ENCODE assay signal across 20 cellular contexts in the genomic region with DNA sequence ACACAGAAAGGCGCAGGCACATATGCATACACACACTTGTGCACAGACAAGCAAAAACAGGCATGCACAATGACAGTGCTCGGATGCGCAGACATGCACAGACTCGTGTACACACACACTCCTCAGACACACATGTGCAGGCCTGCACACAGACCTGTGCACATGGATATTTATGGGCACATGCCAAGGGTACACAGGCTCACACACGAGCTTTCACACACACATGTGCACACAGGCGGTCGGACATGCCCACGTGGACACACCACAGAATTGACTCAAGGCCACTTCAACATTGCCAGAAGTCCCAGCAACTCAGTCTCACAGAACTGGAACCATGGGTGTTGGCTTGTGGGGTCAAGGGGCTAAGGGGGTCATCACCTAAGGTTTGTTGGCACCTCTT.
DNase-seq lines count a peak whose midpoint lies in the region; ATAC-seq, FAIRE-seq and TF ChIP-seq lines count a peak whose summit lies in the region.
"Had no signal": no experiment of that assay in that cellular context is flagged by ENCODE, and none has a peak within 500 bp of the region (broad histone marks: within the 10 kb centered on the region; RNA-seq: fewer than 3 reads in every experiment).

No MANE protein-coding gene starts in this region.

- H2BK5ac ChIP-seq in H1 (ENCODE audit: low read depth, low read length): no peak overlapping the region

- H3K36me3 ChIP-seq in HepG2 (replicated peaks in 1 of 2; ENCODE audit: control insufficient read depth in 1 of 2, insufficient read depth in 2 of 2, low read length in 2 of 2): no peaks in the 10 kb centered on the region
- no peaks in the 10 kb centered on the region for H3K36me3 ChIP-seq in right lobe of liver
- H3K36me3 ChIP-seq in H1 (ENCODE audit: control insufficient read depth in 2 of 4, insufficient read depth in 4 of 4, low read length in 3 of 4): no peaks in the 10 kb centered on the region
- H3K36me3 ChIP-seq in adrenal gland (replicated peaks in 1 of 2): no peaks in the 10 kb centered on the region
- H3K36me3 ChIP-seq: BLaER1 had no signal

- H2AK5ac ChIP-seq in H1 (ENCODE audit: low read depth, low read length): no peak overlapping the region

- no peak overlapping the region for H3K9ac ChIP-seq in HepG2 (ENCODE audit: insufficient read depth, low read depth, low read length)
- no peak overlapping the region for H3K9ac ChIP-seq in H1 (replicated peaks in 1 of 4; ENCODE audit: extremely low read depth in 1 of 4, low read depth in 3 of 4, low read length in 3 of 4)
- H3K9ac ChIP-seq: BLaER1 had no signal

- H3K18ac ChIP-seq in H1 (ENCODE audit: extremely low read depth, low read length): no peak overlapping the region

- no peaks in the 10 kb centered on the region for H3K9me3 Mint-ChIP-seq in progenitor cell of endocrine pancreas (ENCODE audit: low read depth)
- H3K9me3 Mint-ChIP-seq: CD8-positive, alpha-beta T cell; H9 had no signal

- POLR2A ChIA-PET in HepG2 (lab: Yijun Ruan, JAX) (no interaction called here), H1 (lab: Charles Lee; ENCODE audit: partially characterized antibody) (no interaction called here)

- H2BK20ac ChIP-seq in H1 (ENCODE audit: low read length): no peak overlapping the region

- H4K20me1 ChIP-seq in HepG2 (ENCODE audit: insufficient read depth, low read length) (no peaks in the 10 kb centered on the region), H1 (replicated peaks in 1 of 2; ENCODE audit: control insufficient read depth in 1 of 2, insufficient read depth in 2 of 2, low read length in 2 of 2) (no peaks in the 10 kb centered on the region)
- H4K20me1 ChIP-seq: BLaER1 had no signal

- no peak overlapping the region for H3K23ac ChIP-seq in H1 (ENCODE audit: insufficient read length)

- H3K27ac ChIP-seq in HepG2 (ENCODE audit: extremely low read length, insufficient read depth, low read length) (no peak overlapping the region), right lobe of liver (no peak overlapping the region), H1 (ENCODE audit: low read depth, low read length) (no peak overlapping the region), adrenal gland (no peak overlapping the region)
- H3K27ac ChIP-seq: 22Rv1, BLaER1, HL-60 had no signal

- no peak overlapping the region for H2AFZ ChIP-seq in HepG2 (ENCODE audit: low read length)
- H2AFZ ChIP-seq in H1 (ENCODE audit: low read length): no peak overlapping the region

- H3K27me3 ChIP-seq in HepG2 (ENCODE audit: control insufficient read depth in 1 of 2, insufficient read depth in 2 of 2, low read length in 2 of 2) (peaks cover 0 to 26% of the 10 kb centered on the region in 2 experiments; a peak in 1 of 5 replicates), right lobe of liver (no peaks in the 10 kb centered on the region), H1 (replicated peaks in 1 of 4; ENCODE audit: control insufficient read depth in 3 of 4, extremely low read depth in 1 of 4, insufficient read depth in 3 of 4, low read length in 3 of 4) (no peaks in the 10 kb centered on the region), adrenal gland (no peaks in the 10 kb centered on the region)
- H3K27me3 ChIP-seq: BLaER1 had no signal

- peaks cover 3% of the 10 kb centered on the region for H3K4me1 Mint-ChIP-seq in progenitor cell of endocrine pancreas (ENCODE audit: low read depth)

- no peak overlapping the region for H4K5ac ChIP-seq in H1 (ENCODE audit: insufficient read length, low read depth, low read length)

- H3K4ac ChIP-seq in H1 (replicated peaks; ENCODE audit: insufficient read length, low read depth, low read length): no peak overlapping the region

- TF ChIP-seq CTCF in HepG2 (CRISPR knock-in tag; IDR thresholded peaks at IDR 0.05) (no peak), right lobe of liver (IDR thresholded peaks at IDR 0.05) (no peak), H1 (IDR thresholded peaks at IDR 0.05; ENCODE audit: control extremely low read depth in 1 of 3, insufficient read depth in 1 of 3, low read depth in 1 of 3, low read length in 3 of 3) (no peak), progenitor cell of endocrine pancreas (IDR thresholded peaks at IDR 0.05; ENCODE audit: unreplicated experiment) (no peak), adrenal gland (IDR thresholded peaks at IDR 0.05) (no peak)

- DNase-seq in HepG2 (ENCODE audit: low spot score) (no peak), right lobe of liver (no peak), H1 (ENCODE audit: low read depth in 1 of 2, low spot score in 2 of 2) (no peak), progenitor cell of endocrine pancreas (ENCODE audit: low spot score, unreplicated experiment) (no peak), adrenal gland (no peak)
- no peak for DNase-seq in stimulated activated CD4-positive, alpha-beta T cell treated with anti-CD3 and anti-CD28 coated beads, Interleukin-4, amount 100 ng/mL, for 24 hours
- DNase-seq: CD8-positive, alpha-beta T cell; DND-41; EL; GOT3; H9; KBM-7 had no signal

- H3K9me3 ChIP-seq in HepG2 (ENCODE audit: low read length): no peaks in the 10 kb centered on the region
- H3K9me3 ChIP-seq in right lobe of liver: no peaks in the 10 kb centered on the region
- no peaks in the 10 kb centered on the region for H3K9me3 ChIP-seq in H1 (ENCODE audit: insufficient read depth in 2 of 2, low read depth in 1 of 2, low read length in 1 of 2)
- H3K9me3 ChIP-seq in adrenal gland (replicated peaks in 1 of 3): no peaks in the 10 kb centered on the region
- H3K9me3 ChIP-seq: BLaER1 had no signal

- no peaks in the 10 kb centered on the region for H3K36me3 Mint-ChIP-seq in progenitor cell of endocrine pancreas (ENCODE audit: insufficient read depth)
- H3K36me3 Mint-ChIP-seq: CD8-positive, alpha-beta T cell; IgD-negative memory B cell had no signal

- H3K79me1 ChIP-seq in H1 (ENCODE audit: low read depth, low read length): no peaks in the 10 kb centered on the region

- intact Hi-C loops in HepG2 (cut with micrococcal nuclease; ENCODE audit: unreplicated experiment): no loop called here
- intact Hi-C loops in right lobe of liver (cut with DNase I): no loop called here
- intact Hi-C loops in adrenal gland (cut with DNase I): no loop called here

- H3K4me3 ChIP-seq in HepG2 (replicated peaks in 1 of 3; ENCODE audit: insufficient read depth in 1 of 3, low read depth in 2 of 3, low read length in 3 of 3): no peak overlapping the region
- no peak overlapping the region for H3K4me3 ChIP-seq in right lobe of liver
- H3K4me3 ChIP-seq in H1 (ENCODE audit: extremely low read depth in 1 of 4, insufficient read depth in 2 of 4, low read depth in 3 of 4, low read length in 4 of 4): no peak overlapping the region
- H3K4me3 ChIP-seq in adrenal gland: no peak overlapping the region
- H3K4me3 ChIP-seq: BLaER1, GM12878 had no signal

- ATAC-seq in HepG2 (no peak), right lobe of liver (no peak), HG02885 (IDR thresholded peaks at IDR 0.05; ENCODE audit: poor library complexity, unreplicated experiment) (no peak), GM21367 (IDR thresholded peaks at IDR 0.05; ENCODE audit: unreplicated experiment) (no peak)
- ATAC-seq: CD8-positive, alpha-beta T cell; GM12878 had no signal

- H3K27me3 Mint-ChIP-seq in progenitor cell of endocrine pancreas: peaks cover under 1% of the 10 kb centered on the region

- no peak overlapping the region for H3K14ac ChIP-seq in H1 (ENCODE audit: insufficient read length)

- no peak overlapping the region for H3K4me2 ChIP-seq in HepG2 (ENCODE audit: low read depth, low read length)
- H3K4me2 ChIP-seq in H1 (ENCODE audit: insufficient read depth in 1 of 2, low read depth in 2 of 2, low read length in 2 of 2): no peak overlapping the region
- H3K4me2 ChIP-seq: BLaER1 had no signal

- no peak overlapping the region for H4K91ac ChIP-seq in H1 (replicated peaks; ENCODE audit: insufficient read length, low read length)

- H3K23me2 ChIP-seq in H1 (ENCODE audit: low read depth, low read length): no peaks in the 10 kb centered on the region

- TF ChIP-seq POLR2A in HepG2 (IDR thresholded peaks at IDR 0.05; ENCODE audit: insufficient read depth in 1 of 2, low read depth in 2 of 2, low read length in 2 of 2) (no peak), right lobe of liver (IDR thresholded peaks at IDR 0.05) (no peak), H1 (IDR thresholded peaks at IDR 0.05; ENCODE audit: control extremely low read depth in 1 of 2, low read depth in 2 of 2, low read length in 2 of 2) (no peak), adrenal gland (IDR thresholded peaks at IDR 0.05) (no peak)

- 67% methylated on average over 1 of the region's 8 CpGs for WGBS in HepG2 (ENCODE audit: low lambda C conversion rate)
- WGBS in right lobe of liver (ENCODE audit: insufficient coverage, low coverage, low lambda C conversion rate, missing lambda C conversion rate): 60% methylated on average over 2 of the region's 8 CpGs
- WGBS in H1 (ENCODE audit: extremely low coverage in 1 of 2, insufficient coverage in 1 of 2, insufficient read length in 1 of 2, insufficient replicate concordance in 2 of 2, low coverage in 1 of 2, low lambda C conversion rate in 2 of 2, missing lambda C conversion rate in 1 of 2), 2 experiments: 80% methylated on average over 8 of the region's 8 CpGs; no CpG with 5 or more reads in 1 of the 2 experiments
- 80 to 100% (median 83%) methylated on average over 1 to 8 of the region's 8 CpGs for WGBS in adrenal gland, 4 donors

- in situ Hi-C loops in HepG2 (cut with HindIII; ENCODE audit: extremely low pct_ligation_motif_present, low pct_unique_long_range_greater_than_20kb): no loop called here

- no peak overlapping the region for H3K56ac ChIP-seq in H1 (replicated peaks; ENCODE audit: insufficient read length, low read depth, low read length)

- H2BK12ac ChIP-seq in H1 (ENCODE audit: low read depth, low read length): no peak overlapping the region

- H3K27ac Mint-ChIP-seq in progenitor cell of endocrine pancreas: peak overlapping the region; percentile 10
- H3K27ac Mint-ChIP-seq: CD8-positive, alpha-beta T cell had no signal

- TF ChIP-seq RAD21 in HepG2 (CRISPR knock-in tag; IDR thresholded peaks at IDR 0.05) (no peak), H1 (IDR thresholded peaks at IDR 0.05 in 1 of 2, conservative IDR thresholded peaks at IDR 0.05 in 1 of 2; ENCODE audit: low read depth in 2 of 2, low read length in 2 of 2) (no peak)

- no peaks in the 10 kb centered on the region for H3K79me2 ChIP-seq in HepG2 (ENCODE audit: insufficient read depth, low read length)
- H3K79me2 ChIP-seq in H1 (ENCODE audit: control insufficient read depth in 1 of 2, insufficient read depth in 2 of 2, low read length in 2 of 2): no peaks in the 10 kb centered on the region

- FAIRE-seq in HepG2 (lab: Jason Lieb, UNC): no peak
- no peak for FAIRE-seq in H1 (lab: Jason Lieb, UNC)
- FAIRE-seq: GM12878, GM19239 had no signal

- H3K4me3 Mint-ChIP-seq in progenitor cell of endocrine pancreas (ENCODE audit: low read depth): no peak overlapping the region
- H3K4me3 Mint-ChIP-seq: CD8-positive, alpha-beta T cell; H9; IgD-negative memory B cell had no signal

- H3K4me1 ChIP-seq in HepG2 (ENCODE audit: insufficient read depth, low read length) (no peaks in the 10 kb centered on the region), right lobe of liver (no peaks in the 10 kb centered on the region), H1 (replicated peaks in 1 of 4; ENCODE audit: control insufficient read depth in 3 of 4, insufficient read depth in 4 of 4, low read length in 3 of 4) (no peaks in the 10 kb centered on the region), adrenal gland (replicated peaks in 1 of 2) (no peaks in the 10 kb centered on the region)
- H3K4me1 ChIP-seq: BLaER1 had no signal

- BruUV-seq in HepG2 (replicated peaks; lab: Mats Ljungman, UMichigan): no TSS peak

- CTCF ChIA-PET in HepG2 (lab: Yijun Ruan, JAX; ENCODE audit: low intra/inter-chr PET ratio, low total read pairs): no interaction called here
- CTCF ChIA-PET in H1 (lab: Charles Lee; ENCODE audit: partially characterized antibody): interaction anchor here (1.4 kb wide), 1 partner anchor 9 kb away, joined by 3 read pairs; no protein-coding TSS in a partner anchor

- no peak overlapping the region for H2BK15ac ChIP-seq in H1 (ENCODE audit: low read length)

- H2BK120ac ChIP-seq in H1 (replicated peaks; ENCODE audit: low read depth, low read length): no peak overlapping the region

- TF ChIP-seq EP300 in HepG2 (IDR thresholded peaks at IDR 0.05; ENCODE audit: low read depth in 2 of 2, low read length in 2 of 2) (no peak), HepG2 (CRISPR knock-in tag; IDR thresholded peaks at IDR 0.05; ENCODE audit: borderline replicate concordance) (no peak), H1 (IDR thresholded peaks at IDR 0.05; ENCODE audit: borderline replicate concordance in 1 of 2, low read depth in 2 of 2, low read length in 2 of 2) (no peak)

- H4K8ac ChIP-seq in H1 (ENCODE audit: extremely low read depth, insufficient read depth, low read length): 0 out of 2 replicates have a peak overlapping the region, but pooled peaks have one; percentile 57
